Comparison of ENCODE assay signal across 14 cellular contexts in the genomic region with DNA sequence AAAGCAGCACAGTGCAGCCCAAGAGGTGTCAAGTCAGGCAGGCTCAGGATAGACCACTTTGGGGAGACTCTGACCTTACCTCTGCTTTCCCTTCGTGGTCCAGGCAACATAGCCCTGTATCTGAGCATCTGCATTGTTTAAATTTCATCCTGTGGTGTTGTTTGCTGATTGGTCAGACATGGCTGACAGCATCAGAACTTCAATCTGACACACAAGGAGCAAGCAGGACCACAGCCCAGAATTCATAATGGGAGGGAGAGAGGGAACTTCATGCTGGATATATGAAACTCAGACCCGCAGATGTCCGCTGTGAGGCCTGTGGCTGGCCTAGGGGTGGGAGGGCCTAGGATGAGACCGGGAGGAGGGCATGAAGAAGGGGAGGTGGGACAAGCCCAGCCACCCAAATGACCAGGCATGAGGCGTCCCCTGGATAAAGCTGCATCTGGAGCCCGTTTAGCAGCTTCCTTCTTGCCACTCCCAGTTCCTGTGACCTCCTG.
DNase-seq lines count a peak whose midpoint lies in the region; ATAC-seq and TF ChIP-seq lines count a peak whose summit lies in the region.
"Had no signal": no experiment of that assay in that cellular context is flagged by ENCODE, and none has a peak within 500 bp of the region (broad histone marks: within the 10 kb centered on the region; RNA-seq: fewer than 3 reads in every experiment).

No MANE protein-coding gene starts in this region.

- no peak overlapping the region for H3K4me3 Mint-ChIP-seq in effector memory CD8-positive, alpha-beta T cell
- H3K4me3 Mint-ChIP-seq: activated CD8-positive, alpha-beta T cell treated with anti-CD3 and anti-CD28 coated beads, Interleukin-2, amount 10 ng/mL, durations not matched to agents 7 days and 5 days; activated naive CD8-positive, alpha-beta T cell had no signal

- no peak overlapping the region for H3K27ac Mint-ChIP-seq in effector memory CD8-positive, alpha-beta T cell
- H3K27ac Mint-ChIP-seq: activated CD8-positive, alpha-beta T cell treated with anti-CD3 and anti-CD28 coated beads, Interleukin-2, amount 10 ng/mL, durations not matched to agents 7 days and 5 days; activated naive CD8-positive, alpha-beta T cell had no signal

- H3K4me1 Mint-ChIP-seq in effector memory CD8-positive, alpha-beta T cell (ENCODE audit: low read depth in 2 of 2) = no peaks in the 10 kb centered on the region

- TF ChIP-seq POLR2A in tibial nerve (IDR thresholded peaks at IDR 0.05) = no peak

- H3K36me3 ChIP-seq in muscle layer of colon (ENCODE audit: insufficient read depth, low read length) (no peaks in the 10 kb centered on the region), tibial nerve (no peaks in the 10 kb centered on the region)

- H3K36me3 Mint-ChIP-seq in effector memory CD8-positive, alpha-beta T cell (ENCODE audit: insufficient read depth) = no peaks in the 10 kb centered on the region
- H3K36me3 Mint-ChIP-seq: activated naive CD8-positive, alpha-beta T cell had no signal

- no peak for TF ChIP-seq CTCF in HFF-Myc (IDR thresholded peaks at IDR 0.05; ENCODE audit: low read depth, low read length, missing control alignments)
- no peak for TF ChIP-seq CTCF in tibial nerve (IDR thresholded peaks at IDR 0.05)

- peaks cover 39% of the 10 kb centered on the region for H3K4me1 ChIP-seq in muscle layer of colon (ENCODE audit: insufficient read depth, low read length)
- peaks cover 0 to 39% (median 3%) of the 10 kb centered on the region in 4 donors for H3K4me1 ChIP-seq in tibial nerve

- DNase-seq in HFF-Myc (ENCODE audit: extremely low read depth, low read depth) (peak; percentile 74), caudate nucleus (lab: John Stamatoyannopoulos, UW) (peak in 1 of 61 donors; percentile 21), tibial nerve (ENCODE audit: low spot score in 2 of 2) (no peak), occipital lobe (lab: John Stamatoyannopoulos, UW) (no peak), NOMO-1 (lab: John Stamatoyannopoulos, UW; ENCODE audit: unreplicated experiment in 2 of 2) (no peak)
- DNase-seq in effector memory CD8-positive, alpha-beta T cell = no peak
- DNase-seq: activated CD8-positive, alpha-beta T cell treated with anti-CD3 and anti-CD28 coated beads, Interleukin-2, amount 10 ng/mL, durations not matched to agents 7 days and 5 days; DMS79 treated with DMSO at 0.1 percent for 48 hours; NCI-H187 treated with DMSO at 0.1 percent for 48 hours; T-helper 2 cell had no signal

- no peaks in the 10 kb centered on the region for H3K27me3 Mint-ChIP-seq in effector memory CD8-positive, alpha-beta T cell

- H3K27ac ChIP-seq in caudate nucleus (ENCODE audit: low read depth, low read length) (peak overlapping the region; percentile 25), muscle layer of colon (ENCODE audit: low read depth, low read length) (peak overlapping the region; percentile 67), tibial nerve (peak overlapping the region; percentile 10 to 77 (median 59))

- peak overlapping the region; percentile 62 for H3K4me3 ChIP-seq in HFF-Myc (replicated peaks; ENCODE audit: low read depth, low read length)
- peak overlapping the region; percentile 16 to 56 for H3K4me3 ChIP-seq in muscle layer of colon (ENCODE audit: low read depth in 1 of 2, low read length in 2 of 2)
- H3K4me3 ChIP-seq in tibial nerve = peak overlapping the region in 1 of 4 donors; percentile 28

- H3K9me3 Mint-ChIP-seq in effector memory CD8-positive, alpha-beta T cell = no peaks in the 10 kb centered on the region

- no peak for ATAC-seq in effector memory CD8-positive, alpha-beta T cell (replicated peaks)
- no peak for ATAC-seq in GM19463 (IDR thresholded peaks at IDR 0.05; ENCODE audit: unreplicated experiment)
- ATAC-seq: activated CD8-positive, alpha-beta T cell treated with anti-CD3 and anti-CD28 coated beads, Interleukin-2, amount 10 ng/mL, durations not matched to agents 7 days and 5 days; HepG2 had no signal

- H3K9me3 ChIP-seq in muscle layer of colon (ENCODE audit: low read length) (no peaks in the 10 kb centered on the region), tibial nerve (no peaks in the 10 kb centered on the region)

- WGBS in tibial nerve, 2 donors = 42 to 58% methylated on average over 6 of the region's 6 CpGs

- H3K27me3 ChIP-seq in muscle layer of colon (ENCODE audit: control insufficient read depth in 1 of 2, insufficient read depth in 2 of 2, low read length in 2 of 2) = no peaks in the 10 kb centered on the region
- no peaks in the 10 kb centered on the region for H3K27me3 ChIP-seq in tibial nerve

- no peak for TF ChIP-seq EP300 in tibial nerve (IDR thresholded peaks at IDR 0.05)

- H3K9ac ChIP-seq in muscle layer of colon (ENCODE audit: low read length) = no peak overlapping the region
